Comparison of ENCODE assay signal across 24 cellular contexts in genomic region chr1:187987236-187987776, GRCh38.
DNase-seq lines count a peak whose midpoint lies in the region; ATAC-seq, FAIRE-seq and TF ChIP-seq lines count a peak whose summit lies in the region.
"Had no signal": no experiment of that assay in that cellular context is flagged by ENCODE, and none has a peak within 500 bp of the region (broad histone marks: within the 10 kb centered on the region; RNA-seq: fewer than 3 reads in every experiment).

No MANE protein-coding gene starts in this region.

- TF ChIP-seq RAD21 in K562 (CRISPR knock-in tag; conservative IDR thresholded peaks at IDR 0.05 in 1 of 2, IDR thresholded peaks at IDR 0.05 in 1 of 2), result no peak

- BruUV-seq in K562 (replicated peaks; lab: Mats Ljungman, UMichigan), result no TSS peak

- H3K9me1 ChIP-seq in K562 (ENCODE audit: control insufficient read depth, insufficient read depth, low read length), result no peaks in the 10 kb centered on the region

- TF ChIP-seq POLR2A in K562 (conservative IDR thresholded peaks at IDR 0.05) (no peak), uterus (IDR thresholded peaks at IDR 0.05) (no peak)

- WGBS in K562 (ENCODE audit: insufficient coverage, low coverage, missing lambda C conversion rate), result 0% methylated on average over 1 of the region's 1 CpG

- H3K27ac ChIP-seq in K562 (ENCODE audit: extremely low read depth, low read depth, low read length), result no peak overlapping the region
- H3K27ac ChIP-seq in uterus, result no peak overlapping the region
- H3K27ac ChIP-seq: esophagus squamous epithelium, GM23248, tibial artery, VCaP had no signal

- no peaks in the 10 kb centered on the region for H3K79me2 ChIP-seq in K562 (ENCODE audit: control insufficient read depth, insufficient read depth, low read length)

- DNase-seq in GM12865 (ENCODE audit: low read depth), result peak; percentile 32
- peak in 1 of 4 experiments; percentile 2 for DNase-seq in K562 (ENCODE audit: extremely low read depth in 1 of 4, low spot score in 3 of 4)
- no peak for DNase-seq in uterus
- no peak for DNase-seq in HAP-1 (ENCODE audit: low spot score in 2 of 2)
- DNase-seq in G401 (ENCODE audit: low spot score), result no peak
- DNase-seq in omental fat pad (ENCODE audit: low spot score), result no peak
- DNase-seq: activated CD4-positive, alpha-beta T cell treated with anti-CD3 and anti-CD28 coated beads, Interleukin-2, amount 50 U/mL, for 1 hour; activated CD8-positive, alpha-beta memory T cell treated with anti-CD3 and anti-CD28 coated beads, Interleukin-2, amount 50 U/mL, for 4 hours; activated effector memory CD4-positive, alpha-beta T cell treated with anti-CD3 and anti-CD28 coated beads, Interleukin-2, amount 50 U/mL, for 16 hours; caudate nucleus; COR-L47; esophagus squamous epithelium; GM23248; left colon; NCI-H1092; NCI-H2107; NCI-H524; nephron progenitor cell; posterior cingulate gyrus; stimulated activated naive CD8-positive, alpha-beta T cell treated with anti-CD3 and anti-CD28 coated beads, Interleukin-15, Interleukin-2, amounts not matched to agents 100 U/mL and 50 U/mL, for 24 hours; tibial artery had no signal

- H3K27me3 ChIP-seq in K562 (ENCODE audit: control insufficient read depth in 2 of 2, insufficient read depth in 2 of 2, low read length in 2 of 2) (no peaks in the 10 kb centered on the region), uterus (no peaks in the 10 kb centered on the region), HAP-1 (ENCODE audit: low read depth) (no peaks in the 10 kb centered on the region)
- H3K27me3 ChIP-seq: esophagus squamous epithelium, tibial artery had no signal

- TF ChIP-seq EP300 in K562 (IDR thresholded peaks at IDR 0.05; ENCODE audit: low read length), result no peak

- no peak for FAIRE-seq in K562 (lab: Jason Lieb, UNC)

- H3K4me1 ChIP-seq in K562 (replicated peaks in 1 of 2; ENCODE audit: control insufficient read depth in 2 of 2, insufficient read depth in 2 of 2, low read length in 2 of 2) (no peaks in the 10 kb centered on the region), uterus (no peaks in the 10 kb centered on the region), HAP-1 (no peaks in the 10 kb centered on the region)
- H3K4me1 ChIP-seq: esophagus squamous epithelium, tibial artery had no signal

- no peak overlapping the region for H3K4me2 ChIP-seq in K562 (ENCODE audit: insufficient read depth, low read length)

- CTCF ChIA-PET in K562 (lab: Yijun Ruan, JAX; ENCODE audit: low intra/inter-chr PET ratio), result no interaction called here

- H4K20me1 ChIP-seq in K562 (replicated peaks; ENCODE audit: control insufficient read depth, insufficient read depth, low read length), result no peaks in the 10 kb centered on the region

- POLR2A ChIA-PET in K562 (lab: Yijun Ruan, JAX), result no interaction called here

- no peak overlapping the region for H3K9ac ChIP-seq in K562 (ENCODE audit: insufficient read depth in 1 of 2, low read depth in 2 of 2, low read length in 2 of 2)
- H3K9ac ChIP-seq: GM23248 had no signal

- H2AFZ ChIP-seq in K562 (ENCODE audit: low read depth, low read length), result no peak overlapping the region
- H2AFZ ChIP-seq: GM23248 had no signal

- in situ Hi-C loops in K562 (cut with MboI) (no loop called here), HAP-1 (cut with MboI; ENCODE audit: low sequenced_read_pairs) (no loop called here), G401 (cut with HindIII; ENCODE audit: low sequenced_read_pairs) (no loop called here)

- H3K36me3 ChIP-seq in K562 (ENCODE audit: control insufficient read depth, insufficient read depth, low read length), result no peaks in the 10 kb centered on the region
- H3K36me3 ChIP-seq in uterus, result no peaks in the 10 kb centered on the region
- H3K36me3 ChIP-seq in HAP-1 (replicated peaks), result no peaks in the 10 kb centered on the region
- H3K36me3 ChIP-seq: esophagus squamous epithelium, tibial artery had no signal

- H3K4me3 ChIP-seq in GM12865 (ENCODE audit: low read depth, low read length), result no peak overlapping the region
- no peak overlapping the region for H3K4me3 ChIP-seq in K562
- H3K4me3 ChIP-seq in uterus, result no peak overlapping the region
- H3K4me3 ChIP-seq in HAP-1, result no peak overlapping the region
- H3K4me3 ChIP-seq: esophagus squamous epithelium, GM23248, tibial artery had no signal

- H3K9me3 ChIP-seq in K562 (replicated peaks; ENCODE audit: control insufficient read depth, insufficient read depth, low read depth, low read length) (no peaks in the 10 kb centered on the region), uterus (no peaks in the 10 kb centered on the region), HAP-1 (no peaks in the 10 kb centered on the region)
- H3K9me3 ChIP-seq: esophagus squamous epithelium, tibial artery had no signal

- intact Hi-C loops in K562 (cut with micrococcal nuclease) (no loop called here), uterus (cut with DNase I; ENCODE audit: low total_unique reads) (no loop called here)

- peak; percentile 35 for ATAC-seq in GM21390 (IDR thresholded peaks at IDR 0.05; ENCODE audit: unreplicated experiment)
- peak; percentile 30 for ATAC-seq in HG03378 (IDR thresholded peaks at IDR 0.05; ENCODE audit: unreplicated experiment)
- no peak for ATAC-seq in K562
- no peak for ATAC-seq in omental fat pad (ENCODE audit: low FRiP score)
- ATAC-seq: left colon; stimulated activated naive CD8-positive, alpha-beta T cell treated with anti-CD3 and anti-CD28 coated beads, Interleukin-15, Interleukin-2, amounts not matched to agents 100 U/mL and 50 U/mL, for 24 hours had no signal

- TF ChIP-seq CTCF in GM12865 (IDR thresholded peaks at IDR 0.05; ENCODE audit: insufficient read depth, low read depth, low read length, missing control alignments) (no peak), K562 (IDR thresholded peaks at IDR 0.05 in 2 of 3, conservative IDR thresholded peaks at IDR 0.05 in 1 of 3; ENCODE audit: insufficient read depth in 2 of 3, low read depth in 1 of 3, low read length in 3 of 3) (no peak), uterus (IDR thresholded peaks at IDR 0.05) (no peak), omental fat pad (IDR thresholded peaks at IDR 0.05) (no peak)

TF ChIP-seq in K562, 482 proteins besides CTCF, POLR2A, EP300 and RAD21:
- 0 out of 2 replicates have a peak, but pooled peaks have one; percentile 5 for TF ChIP-seq NFE2 (IDR thresholded peaks at IDR 0.05; ENCODE audit: low read depth)
- no peak for TF ChIP-seq E2F4 (CRISPR knock-in tag; IDR thresholded peaks at IDR 0.05; ENCODE audit: low read depth)
TF ChIP-seq in K562: peak in this region for 1.

Comparison
In these comparisons a context has a peak if more than half of its experiments do, and no peak if none do; other contexts are left out.
1. ATAC-seq: peak in GM21390 (single experiment) and HG03378 (single experiment); none in K562 (single experiment) and omental fat pad (single experiment).